In the genomic region with DNA sequence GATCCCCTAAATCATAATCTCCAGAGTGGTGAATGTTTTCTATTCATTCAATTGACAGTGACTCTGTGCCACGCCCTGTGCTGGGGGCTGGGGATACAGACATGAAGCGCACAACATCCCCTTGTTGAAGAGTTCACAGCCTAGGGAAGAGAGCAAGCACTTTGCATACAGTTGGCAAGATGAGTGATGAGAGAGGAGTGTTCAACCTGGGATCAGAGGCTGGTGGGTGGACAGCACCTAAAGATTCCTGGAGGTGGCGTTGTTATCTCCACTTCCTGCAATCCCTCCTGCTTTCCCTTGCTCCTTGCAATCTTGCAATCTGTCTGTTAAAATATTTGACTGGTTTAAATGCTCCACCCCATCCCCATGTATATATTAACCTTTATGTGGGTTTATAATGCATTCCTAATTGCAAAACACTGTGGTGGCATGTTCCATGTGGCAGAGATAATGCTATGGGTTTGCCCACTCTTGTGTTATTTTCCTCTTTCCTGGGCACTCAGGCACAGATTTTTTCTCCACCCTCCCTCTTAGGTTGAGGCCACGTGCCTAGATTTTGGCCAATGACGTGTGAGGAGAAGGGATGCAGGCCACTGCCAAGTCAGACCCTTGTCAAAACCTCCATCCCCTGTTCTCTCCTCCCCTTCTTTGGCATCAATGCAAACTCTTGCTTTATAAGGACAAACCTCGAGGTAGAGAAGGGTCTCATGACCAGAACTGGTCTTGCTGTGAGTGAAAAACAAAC, we compare ENCODE assay signal across 28 cellular contexts. TPM values are rescaled to one million over a fixed set of nuclear protein-coding genes. Genes with fewer than 3 reads are reported as not detected.
A peak's percentile ranks its signal among the peaks of the same experiment; 100 is the strongest.
DNase-seq lines count a peak whose midpoint lies in the region; ATAC-seq, FAIRE-seq and TF ChIP-seq lines count a peak whose summit lies in the region.
"Had no signal": no experiment of that assay in that cellular context is flagged by ENCODE, and none has a peak within 500 bp of the region (broad histone marks: within the 10 kb centered on the region; RNA-seq: fewer than 3 reads in every experiment).

No MANE protein-coding gene starts in this region.

- H3K9me3 ChIP-seq in hepatocyte (ENCODE audit: low read depth) = no peaks in the 10 kb centered on the region
- H3K9me3 ChIP-seq in GM23248 (ENCODE audit: low read depth) = no peaks in the 10 kb centered on the region
- H3K9me3 ChIP-seq: left ventricle myocardium inferior, SJSA1 had no signal

- H3K9ac ChIP-seq in GM23248 = no peak overlapping the region

- H3K27me3 Mint-ChIP-seq in glutamatergic neuron (ENCODE audit: unreplicated experiment) = peaks cover 9% of the 10 kb centered on the region
- H3K27me3 Mint-ChIP-seq: activated naive CD8-positive, alpha-beta T cell had no signal

- 82% methylated on average over 6 of the region's 6 CpGs for WGBS in hepatocyte (ENCODE audit: low lambda C conversion rate, missing lambda C conversion rate)
- WGBS in GM23248 (ENCODE audit: low coverage in 1 of 2, low lambda C conversion rate in 2 of 2, missing lambda C conversion rate in 2 of 2), 2 experiments = 74 to 78% methylated on average over 6 of the region's 6 CpGs

- H3K4me1 ChIP-seq in hepatocyte (ENCODE audit: insufficient read depth) = peaks cover 34% of the 10 kb centered on the region
- peaks cover 13% of the 10 kb centered on the region for H3K4me1 ChIP-seq in GM23248 (ENCODE audit: insufficient read depth)

- H3K27ac ChIP-seq in hepatocyte (no peak overlapping the region), GM23248 (no peak overlapping the region)
- H3K27ac ChIP-seq: left ventricle myocardium inferior, SJSA1 had no signal

- H3K27ac Mint-ChIP-seq in glutamatergic neuron (ENCODE audit: unreplicated experiment) = peak overlapping the region; percentile 79
- H3K27ac Mint-ChIP-seq: activated CD8-positive, alpha-beta T cell treated with anti-CD3 and anti-CD28 coated beads, Interleukin-2, amount 10 ng/mL, durations not matched to agents 7 days and 5 days; activated naive CD8-positive, alpha-beta T cell; activated T-helper 2 cell treated with anti-CD3 and anti-CD28 coated beads, Interferon-gamma antibody, Interleukin-2, Interleukin-4, amounts not matched to agents 10 μg/mL and 5 μg/mL and 100 μg/mL, durations not matched to agents 14 hours and 24 hours and 36 hours; CD4-positive, alpha-beta memory T cell had no signal

- peaks cover 2% of the 10 kb centered on the region for H3K9me3 Mint-ChIP-seq in glutamatergic neuron (ENCODE audit: unreplicated experiment)
- H3K9me3 Mint-ChIP-seq: activated T-helper 2 cell treated with anti-CD3 and anti-CD28 coated beads, Interferon-gamma antibody, Interleukin-2, Interleukin-4, amounts not matched to agents 10 μg/mL and 5 μg/mL and 100 μg/mL, durations not matched to agents 14 hours and 24 hours and 36 hours; CD4-positive, alpha-beta memory T cell had no signal

- H3K79me2 ChIP-seq in hepatocyte (no peaks in the 10 kb centered on the region), GM23248 (ENCODE audit: insufficient read depth) (no peaks in the 10 kb centered on the region)

- H3K4me2 ChIP-seq in hepatocyte (no peak overlapping the region), GM23248 (ENCODE audit: unreplicated experiment) (no peak overlapping the region)

- TF ChIP-seq CTCF in glutamatergic neuron (IDR thresholded peaks at IDR 0.05; ENCODE audit: partially characterized antibody, unreplicated experiment) = no peak
- no peak for TF ChIP-seq CTCF in hepatocyte (IDR thresholded peaks at IDR 0.05; ENCODE audit: poor library complexity)

- in situ Hi-C loops in SK-MEL-5 (cut with HindIII; ENCODE audit: low pct_unique_long_range_greater_than_20kb, low sequenced_read_pairs) (no loop called here), GM23248 (cut with MboI) (no loop called here)

- no peaks in the 10 kb centered on the region for H4K20me1 ChIP-seq in hepatocyte (ENCODE audit: insufficient read depth, poor library complexity, severe bottlenecking)
- no peaks in the 10 kb centered on the region for H4K20me1 ChIP-seq in GM23248 (ENCODE audit: insufficient read depth)

- H3K4me3 ChIP-seq in hepatocyte (no peak overlapping the region), GM23248 (no peak overlapping the region)
- H3K4me3 ChIP-seq: left ventricle myocardium inferior, SJSA1 had no signal

- H3K36me3 Mint-ChIP-seq in glutamatergic neuron (ENCODE audit: unreplicated experiment) = no peaks in the 10 kb centered on the region
- H3K36me3 Mint-ChIP-seq: activated naive CD8-positive, alpha-beta T cell; CD4-positive, alpha-beta memory T cell had no signal

- no peak for ATAC-seq in GM19351 (IDR thresholded peaks at IDR 0.05; ENCODE audit: unreplicated experiment)
- ATAC-seq: activated CD8-positive, alpha-beta T cell treated with anti-CD3 and anti-CD28 coated beads, Interleukin-2, amount 10 ng/mL, durations not matched to agents 7 days and 5 days had no signal

- peaks cover 7% of the 10 kb centered on the region for H3K4me1 Mint-ChIP-seq in glutamatergic neuron (ENCODE audit: low read depth, unreplicated experiment)
- H3K4me1 Mint-ChIP-seq: CD4-positive, alpha-beta memory T cell had no signal

- H3F3A ChIP-seq in GM23248 (ENCODE audit: insufficient read depth) = no peaks in the 10 kb centered on the region; the same call in 1 of the 2 replicates

- DNase-seq in NCI-H82 (lab: John Stamatoyannopoulos, UW) (peak; percentile 10), NCI-H82 treated with DMSO at 0.1 percent for 48 hours (lab: John Stamatoyannopoulos, UW; ENCODE audit: unreplicated experiment) (no peak), SK-MEL-5 (ENCODE audit: low read depth, low spot score) (peak; percentile 16), glutamatergic neuron (no peak), hepatocyte (ENCODE audit: low spot score) (no peak), GM23248 (no peak), RCC 7860 (ENCODE audit: low spot score) (no peak)
- DNase-seq: activated CD4-positive, alpha-beta T cell treated with anti-CD3 and anti-CD28 coated beads for 1 hour; activated CD8-positive, alpha-beta T cell treated with anti-CD3 and anti-CD28 coated beads, Interleukin-2, amount 10 ng/mL, durations not matched to agents 7 days and 5 days; anterior cingulate cortex; CD4-positive, alpha-beta memory T cell; effector CD8-positive, alpha-beta T cell; foreskin fibroblast; left ventricle myocardium inferior; NCI-H1092 treated with DMSO at 0.1 percent for 48 hours; NCI-H1930; NCI-H524 treated with DMSO at 0.1 percent for 48 hours; RPMI8226; stimulated activated CD4-positive, alpha-beta T cell treated with anti-CD3 and anti-CD28 coated beads, Interleukin-15, amount 100 ng/mL, for 24 hours; stimulated activated naive CD4-positive, alpha-beta T cell treated with Interleukin-2 at 50 U/mL for 16 hours; T-helper 1 cell had no signal

- H3K36me3 ChIP-seq in hepatocyte (replicated peaks; ENCODE audit: insufficient read depth, low read depth) (no peaks in the 10 kb centered on the region), GM23248 (ENCODE audit: low read depth) (no peaks in the 10 kb centered on the region)
- H3K36me3 ChIP-seq: left ventricle myocardium inferior, SJSA1 had no signal

- H2AFZ ChIP-seq in hepatocyte (no peak overlapping the region), GM23248 (no peak overlapping the region)

- no peaks in the 10 kb centered on the region for H3K27me3 ChIP-seq in hepatocyte
- no peaks in the 10 kb centered on the region for H3K27me3 ChIP-seq in GM23248 (replicated peaks; ENCODE audit: insufficient read depth)
- H3K27me3 ChIP-seq: SJSA1 had no signal

- H3K9me2 ChIP-seq in hepatocyte (replicated peaks; ENCODE audit: insufficient read depth) (no peaks in the 10 kb centered on the region), GM23248 (ENCODE audit: insufficient read depth) (no peaks in the 10 kb centered on the region)

- FAIRE-seq in RCC 7860 (lab: Jason Lieb, UNC) = no peak
- FAIRE-seq: bronchial epithelial cell, colon, islet of Langerhans had no signal

- H3K4me3 Mint-ChIP-seq in glutamatergic neuron (ENCODE audit: unreplicated experiment) = no peak overlapping the region
- H3K4me3 Mint-ChIP-seq: activated CD8-positive, alpha-beta T cell treated with anti-CD3 and anti-CD28 coated beads, Interleukin-2, amount 10 ng/mL, durations not matched to agents 7 days and 5 days; activated naive CD8-positive, alpha-beta T cell; CD4-positive, alpha-beta memory T cell had no signal

RNA-seq across cellular contexts. Expression of a gene that starts 36.2 kb away (rescaled TPM):
- 7.4 and 9.4 TPM in 2 replicates for total RNA-seq in SK-MEL-5 (2014; rRNA removed; shearing (Covaris generic))
- polyA plus RNA-seq in SK-MEL-5 (2015; cell fraction: cytosol; rRNA removed) = 31.4 and 31.6 TPM in 2 replicates
- 30.4 and 54.8 TPM in 2 replicates for polyA plus RNA-seq in SK-MEL-5 (2015; cell fraction: nucleus; rRNA removed)
- total RNA-seq in glutamatergic neuron (ENCODE audit: unreplicated experiment) (143 TPM), hepatocyte (90.5 and 93.1 TPM in 2 replicates)
- polyA plus RNA-seq in hepatocyte (175 and 178 TPM in 2 replicates), GM23248 (2016; fragmentation: Nextera tagmentation; extraction: Ambion mirVana) (111 and 115 TPM in 2 replicates)
- total RNA-seq in GM23248 (2014; rRNA removed; shearing (Covaris generic)) = 59.4 and 72.8 TPM in 2 replicates

Comparison
In these comparisons a context has a peak if more than half of its experiments do, and no peak if none do; other contexts are left out.
1. DNase-seq: peak in NCI-H82 (single experiment) and SK-MEL-5 (single experiment); none in NCI-H82 treated with DMSO at 0.1 percent for 48 hours (single experiment), glutamatergic neuron (single experiment), hepatocyte (single experiment), GM23248 (single experiment) and RCC 7860 (single experiment).